Comparison of ENCODE assay signal across 2 cellular contexts in genomic region chr7:30114536-30115258, GRCh38.
TF ChIP-seq lines count a peak whose summit lies in the region.

No MANE protein-coding gene starts in this region.

TF ChIP-seq in GM23338, 12 proteins besides CTCF, POLR2A, EP300 and RAD21 (continued from another document):
- TF ChIP-seq ETS1 (IDR thresholded peaks at IDR 0.05) = no peak
- TF ChIP-seq STAT1 (IDR thresholded peaks at IDR 0.05; ENCODE audit: unreplicated experiment) = no peak
- TF ChIP-seq ZNF462 (CRISPR knock-in tag; IDR thresholded peaks at IDR 0.05) = no peak
- TF ChIP-seq JUNB (IDR thresholded peaks at IDR 0.05; ENCODE audit: unreplicated experiment) = no peak
- TF ChIP-seq REST (IDR thresholded peaks at IDR 0.05; ENCODE audit: unreplicated experiment) = no peak
- TF ChIP-seq EZH2phosphoT487 (IDR thresholded peaks at IDR 0.05; ENCODE audit: unreplicated experiment) = no peak
- TF ChIP-seq CREB1 (CRISPR knock-in tag; IDR thresholded peaks at IDR 0.05; ENCODE audit: low read depth) = no peak
- TF ChIP-seq NANOG (IDR thresholded peaks at IDR 0.05; ENCODE audit: borderline replicate concordance) = no peak
- TF ChIP-seq POLR2AphosphoS5 (IDR thresholded peaks at IDR 0.05; ENCODE audit: low read depth) = no peak
- no peak for TF ChIP-seq ZNF331 (CRISPR knock-in tag; IDR thresholded peaks at IDR 0.05; ENCODE audit: low read depth)
- no peak for TF ChIP-seq ZNF114 (CRISPR knock-in tag; IDR thresholded peaks at IDR 0.05)

TF ChIP-seq in WTC11, 78 proteins besides CTCF, POLR2A, EP300 and RAD21:
- TF ChIP-seq ARID4B (CRISPR knock-in tag; IDR thresholded peaks at IDR 0.05; ENCODE audit: borderline replicate concordance) (no peak), KAT7 (CRISPR knock-in tag; IDR thresholded peaks at IDR 0.05; ENCODE audit: borderline replicate concordance) (no peak), ZNF532 (CRISPR knock-in tag; IDR thresholded peaks at IDR 0.05; ENCODE audit: borderline replicate concordance) (no peak), ZBTB43 (CRISPR knock-in tag; IDR thresholded peaks at IDR 0.05) (no peak), SOX15 (CRISPR knock-in tag; IDR thresholded peaks at IDR 0.05) (no peak), ZNF232 (CRISPR knock-in tag; IDR thresholded peaks at IDR 0.05) (no peak), EMX1 (CRISPR knock-in tag; IDR thresholded peaks at IDR 0.05) (no peak)
TF ChIP-seq in WTC11: peak in this region for 0.
